16 cellular contexts compared by ENCODE assay signal in genomic region chr14:70357557-70357956, GRCh38. TPM values are rescaled to one million over a fixed set of nuclear protein-coding genes. Genes with fewer than 3 reads are reported as not detected.
DNase-seq lines count a peak whose midpoint lies in the region; ATAC-seq, FAIRE-seq and TF ChIP-seq lines count a peak whose summit lies in the region.
"Had no signal": no experiment of that assay in that cellular context is flagged by ENCODE, and none has a peak within 500 bp of the region (broad histone marks: within the 10 kb centered on the region; RNA-seq: fewer than 3 reads in every experiment).

No MANE protein-coding gene starts in this region.

- no peaks in the 10 kb centered on the region for H3K27me3 Mint-ChIP-seq in activated CD4-positive, alpha-beta T cell treated with anti-CD3 and anti-CD28 coated beads, Interleukin-2, amount 10 ng/mL, durations not matched to agents 7 days and 5 days
- peaks cover 6% of the 10 kb centered on the region for H3K27me3 Mint-ChIP-seq in brain
- H3K27me3 Mint-ChIP-seq in osteocyte (ENCODE audit: unreplicated experiment) = no peaks in the 10 kb centered on the region

- H3K9me3 Mint-ChIP-seq in activated CD4-positive, alpha-beta T cell treated with anti-CD3 and anti-CD28 coated beads, Interleukin-2, amount 10 ng/mL, durations not matched to agents 7 days and 5 days = peaks cover 15% of the 10 kb centered on the region
- H3K9me3 Mint-ChIP-seq in brain = no peaks in the 10 kb centered on the region
- H3K9me3 Mint-ChIP-seq in osteocyte (ENCODE audit: unreplicated experiment) = no peaks in the 10 kb centered on the region

- H3K4me3 Mint-ChIP-seq in activated CD4-positive, alpha-beta T cell treated with anti-CD3 and anti-CD28 coated beads, Interleukin-2, amount 10 ng/mL, durations not matched to agents 7 days and 5 days = peak overlapping the region; percentile 64
- H3K4me3 Mint-ChIP-seq in brain (peak overlapping the region; percentile 83 to 99 (median 90)), osteocyte (ENCODE audit: unreplicated experiment) (peak overlapping the region; percentile 68)

- H3K36me3 Mint-ChIP-seq in activated CD4-positive, alpha-beta T cell treated with anti-CD3 and anti-CD28 coated beads, Interleukin-2, amount 10 ng/mL, durations not matched to agents 7 days and 5 days (ENCODE audit: low read depth) = peaks cover 32% of the 10 kb centered on the region
- H3K36me3 Mint-ChIP-seq in brain = peaks cover 20% of the 10 kb centered on the region
- peaks cover 4% of the 10 kb centered on the region for H3K36me3 Mint-ChIP-seq in osteocyte (ENCODE audit: unreplicated experiment)

- FAIRE-seq in HTR-8/SVneo (lab: Jason Lieb, UNC) = peak; percentile 76

- CTCF ChIA-PET in activated CD4-positive, alpha-beta T cell treated with anti-CD3 and anti-CD28 coated beads, Interleukin-2, amount 10 ng/mL, durations not matched to agents 7 days and 5 days (lab: Charles Lee) = no interaction called here

- H3K27ac Mint-ChIP-seq in activated CD4-positive, alpha-beta T cell treated with anti-CD3 and anti-CD28 coated beads, Interleukin-2, amount 10 ng/mL, durations not matched to agents 7 days and 5 days = no peak overlapping the region
- H3K27ac Mint-ChIP-seq in brain (peak overlapping the region in 1 of 5 experiments; percentile 98), osteocyte (ENCODE audit: unreplicated experiment) (no peak overlapping the region)

- TF ChIP-seq CTCF in brain (conservative IDR thresholded peaks at IDR 0.05) = no peak
- no peak for TF ChIP-seq CTCF in osteocyte (IDR thresholded peaks at IDR 0.05)

- no peak for DNase-seq in activated CD4-positive, alpha-beta T cell treated with anti-CD3 and anti-CD28 coated beads, Interleukin-2, amount 10 ng/mL, durations not matched to agents 7 days and 5 days
- DNase-seq in activated CD4-positive, alpha-beta T cell treated with anti-CD3 and anti-CD28 coated beads, Interleukin-2, amount 50 U/mL, for 48 hours = no peak
- DNase-seq in HTR-8/SVneo (ENCODE audit: insufficient read length, low spot score) (no peak), osteocyte (ENCODE audit: extremely low spot score, unreplicated experiment) (no peak), NCI-H1417 treated with DMSO at 0.1 percent for 48 hours (lab: John Stamatoyannopoulos, UW) (no peak), OCI-M1 (lab: John Stamatoyannopoulos, UW) (no peak)
- DNase-seq: ACHN, DMS 273 treated with DMSO at 0.1 percent for 48 hours, esophagus squamous epithelium, NCI-H2227 treated with DMSO at 0.1 percent for 48 hours, nucleus accumbens had no signal

- no peak for ATAC-seq in HG03442 (IDR thresholded peaks at IDR 0.05; ENCODE audit: unreplicated experiment)
- ATAC-seq: activated CD4-positive, CD25-positive, alpha-beta regulatory T cell treated with anti-CD3 and anti-CD28 coated beads, Interleukin-2, amount 50 U/mL, for 24 hours; left lobe of liver; SK-N-SH treated with all-trans-retinoic acid at 6 μM for 48 hours had no signal

- POLR2A ChIA-PET in activated CD4-positive, alpha-beta T cell treated with anti-CD3 and anti-CD28 coated beads, Interleukin-2, amount 10 ng/mL, durations not matched to agents 7 days and 5 days (lab: Charles Lee) = no interaction called here

- peaks cover 37% of the 10 kb centered on the region for H3K4me1 Mint-ChIP-seq in activated CD4-positive, alpha-beta T cell treated with anti-CD3 and anti-CD28 coated beads, Interleukin-2, amount 10 ng/mL, durations not matched to agents 7 days and 5 days
- H3K4me1 Mint-ChIP-seq in brain (peaks cover 45% of the 10 kb centered on the region), osteocyte (ENCODE audit: unreplicated experiment) (peaks cover 30% of the 10 kb centered on the region)

RNA-seq across cellular contexts. Expression of gene COX16, which starts 1.9 kb away (rescaled TPM):
- 10 to 100 TPM; 43.2 to 56.1 TPM for total RNA-seq in activated CD4-positive, alpha-beta T cell treated with anti-CD3 and anti-CD28 coated beads, Interleukin-2, amount 10 ng/mL, durations not matched to agents 7 days and 5 days
- 42.7 TPM for polyA plus RNA-seq in brain (ENCODE audit: insufficient read depth, low read depth, low replicate concordance)
- total RNA-seq in osteocyte = 25.1 and 32.5 TPM in 2 replicates

RNA-seq across cellular contexts. Expression of gene SYNJ2BP, which starts 59.3 kb away (rescaled TPM):
- total RNA-seq in activated CD4-positive, alpha-beta T cell treated with anti-CD3 and anti-CD28 coated beads, Interleukin-2, amount 10 ng/mL, durations not matched to agents 7 days and 5 days = 10 to 100 TPM; 12.0 to 14.0 TPM
- polyA plus RNA-seq in brain (ENCODE audit: insufficient read depth, low read depth, low replicate concordance) = 11.1 TPM
- 29.5 and 30.8 TPM in 2 replicates for total RNA-seq in osteocyte
